ENCODE assay signal across 12 cellular contexts in the genomic region with DNA sequence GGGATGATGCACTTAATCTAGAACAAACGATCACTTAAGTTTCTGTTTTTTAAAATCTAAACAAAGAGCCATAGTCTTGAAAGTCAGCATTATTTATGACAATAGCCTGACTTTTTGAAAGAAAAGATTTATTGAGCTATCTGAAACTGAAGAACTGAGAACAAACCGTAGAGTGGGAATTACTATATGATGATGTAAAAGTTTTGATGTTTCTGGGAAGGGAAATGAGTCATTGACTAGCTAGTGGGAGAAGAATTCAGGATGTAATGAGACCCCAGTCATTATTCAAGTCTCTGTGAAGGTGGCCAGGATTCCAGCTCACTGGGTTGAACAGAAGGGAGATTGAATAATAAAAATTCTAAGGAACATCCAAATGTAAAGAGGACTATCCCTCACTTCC.
DNase-seq lines count a peak whose midpoint lies in the region; ATAC-seq and TF ChIP-seq lines count a peak whose summit lies in the region.
"Had no signal": no experiment of that assay in that cellular context is flagged by ENCODE, and none has a peak within 500 bp of the region (broad histone marks: within the 10 kb centered on the region; RNA-seq: fewer than 3 reads in every experiment).

No MANE protein-coding gene starts in this region.

- no peak overlapping the region for H3K27ac Mint-ChIP-seq in activated T-helper 1 cell treated with anti-CD3 and anti-CD28 coated beads, Interleukin-12 subunit alpha, Interleukin-12 subunit beta, Interleukin-2, Interleukin-4 antibody, amounts not matched to agents 30 ng/mL and 10 ng/mL and 1 ng/mL, durations not matched to agents 14 hours and 24 hours and 36 hours
- H3K27ac Mint-ChIP-seq in activated naive CD8-positive, alpha-beta T cell treated with anti-CD3 and anti-CD28 coated beads for 36 hours = no peak overlapping the region

- intact Hi-C loops in activated T-helper 1 cell treated with anti-CD3 and anti-CD28 coated beads, Interleukin-12 subunit alpha, Interleukin-12 subunit beta, Interleukin-2, Interleukin-4 antibody, amounts not matched to agents 30 ng/mL and 10 ng/mL and 1 ng/mL, durations not matched to agents 14 hours and 24 hours and 36 hours (cut with micrococcal nuclease) = no loop called here

- no peaks in the 10 kb centered on the region for H3K36me3 Mint-ChIP-seq in activated T-helper 1 cell treated with anti-CD3 and anti-CD28 coated beads, Interleukin-12 subunit alpha, Interleukin-12 subunit beta, Interleukin-2, Interleukin-4 antibody, amounts not matched to agents 30 ng/mL and 10 ng/mL and 1 ng/mL, durations not matched to agents 14 hours and 24 hours and 36 hours (ENCODE audit: low read depth)
- H3K36me3 Mint-ChIP-seq in activated naive CD8-positive, alpha-beta T cell treated with anti-CD3 and anti-CD28 coated beads for 36 hours = no peaks in the 10 kb centered on the region
- H3K36me3 Mint-ChIP-seq: brain had no signal

- DNase-seq in HCEC 1CT (peak; percentile 91), fibroblast of pulmonary artery (ENCODE audit: low read depth) (peak; percentile 80), skeletal muscle cell (ENCODE audit: low read depth) (peak; percentile 87), cerebellar cortex (ENCODE audit: low spot score) (no peak), mesenteric fat pad (ENCODE audit: low spot score) (no peak)
- DNase-seq in activated T-helper 1 cell treated with anti-CD3 and anti-CD28 coated beads, Interleukin-12 subunit alpha, Interleukin-12 subunit beta, Interleukin-2, Interleukin-4 antibody, amounts not matched to agents 30 ng/mL and 10 ng/mL and 1 ng/mL, durations not matched to agents 14 hours and 24 hours and 36 hours (ENCODE audit: low spot score) = no peak
- DNase-seq in activated naive CD8-positive, alpha-beta T cell treated with anti-CD3 and anti-CD28 coated beads for 36 hours = no peak
- DNase-seq: DMS79, NCI-H1930 had no signal

- no peaks in the 10 kb centered on the region for H3K4me1 Mint-ChIP-seq in activated T-helper 1 cell treated with anti-CD3 and anti-CD28 coated beads, Interleukin-12 subunit alpha, Interleukin-12 subunit beta, Interleukin-2, Interleukin-4 antibody, amounts not matched to agents 30 ng/mL and 10 ng/mL and 1 ng/mL, durations not matched to agents 14 hours and 24 hours and 36 hours (ENCODE audit: low read depth)
- peaks cover 2% of the 10 kb centered on the region for H3K4me1 Mint-ChIP-seq in activated naive CD8-positive, alpha-beta T cell treated with anti-CD3 and anti-CD28 coated beads for 36 hours

- peak; percentile 91 for ATAC-seq in SK-N-SH treated with all-trans-retinoic acid at 6 μM for 48 hours
- ATAC-seq: gastroesophageal sphincter had no signal

- no peaks in the 10 kb centered on the region for H3K9me3 Mint-ChIP-seq in activated T-helper 1 cell treated with anti-CD3 and anti-CD28 coated beads, Interleukin-12 subunit alpha, Interleukin-12 subunit beta, Interleukin-2, Interleukin-4 antibody, amounts not matched to agents 30 ng/mL and 10 ng/mL and 1 ng/mL, durations not matched to agents 14 hours and 24 hours and 36 hours
- H3K9me3 Mint-ChIP-seq in activated naive CD8-positive, alpha-beta T cell treated with anti-CD3 and anti-CD28 coated beads for 36 hours = no peaks in the 10 kb centered on the region

- no peak overlapping the region for H3K4me3 ChIP-seq in fibroblast of pulmonary artery (replicated peaks; ENCODE audit: low read depth, low read length)
- H3K4me3 ChIP-seq in skeletal muscle cell (ENCODE audit: low read depth, low read length) = no peak overlapping the region
- H3K4me3 ChIP-seq: gastroesophageal sphincter had no signal

- no peak for TF ChIP-seq CTCF in fibroblast of pulmonary artery (IDR thresholded peaks at IDR 0.05; ENCODE audit: low read length, missing control alignments)

- H3K4me3 Mint-ChIP-seq in activated T-helper 1 cell treated with anti-CD3 and anti-CD28 coated beads, Interleukin-12 subunit alpha, Interleukin-12 subunit beta, Interleukin-2, Interleukin-4 antibody, amounts not matched to agents 30 ng/mL and 10 ng/mL and 1 ng/mL, durations not matched to agents 14 hours and 24 hours and 36 hours = no peak overlapping the region
- H3K4me3 Mint-ChIP-seq in activated naive CD8-positive, alpha-beta T cell treated with anti-CD3 and anti-CD28 coated beads for 36 hours = no peak overlapping the region
- H3K4me3 Mint-ChIP-seq: brain had no signal

- peaks cover 4% of the 10 kb centered on the region for H3K27me3 Mint-ChIP-seq in activated T-helper 1 cell treated with anti-CD3 and anti-CD28 coated beads, Interleukin-12 subunit alpha, Interleukin-12 subunit beta, Interleukin-2, Interleukin-4 antibody, amounts not matched to agents 30 ng/mL and 10 ng/mL and 1 ng/mL, durations not matched to agents 14 hours and 24 hours and 36 hours (ENCODE audit: insufficient read depth)
- H3K27me3 Mint-ChIP-seq in activated naive CD8-positive, alpha-beta T cell treated with anti-CD3 and anti-CD28 coated beads for 36 hours = peaks cover 10% of the 10 kb centered on the region

TF ChIP-seq in SK-N-SH treated with all-trans-retinoic acid at 6 μM for 48 hours, 23 proteins besides CTCF, POLR2A, EP300 and RAD21:
- TF ChIP-seq, protein P1, sequence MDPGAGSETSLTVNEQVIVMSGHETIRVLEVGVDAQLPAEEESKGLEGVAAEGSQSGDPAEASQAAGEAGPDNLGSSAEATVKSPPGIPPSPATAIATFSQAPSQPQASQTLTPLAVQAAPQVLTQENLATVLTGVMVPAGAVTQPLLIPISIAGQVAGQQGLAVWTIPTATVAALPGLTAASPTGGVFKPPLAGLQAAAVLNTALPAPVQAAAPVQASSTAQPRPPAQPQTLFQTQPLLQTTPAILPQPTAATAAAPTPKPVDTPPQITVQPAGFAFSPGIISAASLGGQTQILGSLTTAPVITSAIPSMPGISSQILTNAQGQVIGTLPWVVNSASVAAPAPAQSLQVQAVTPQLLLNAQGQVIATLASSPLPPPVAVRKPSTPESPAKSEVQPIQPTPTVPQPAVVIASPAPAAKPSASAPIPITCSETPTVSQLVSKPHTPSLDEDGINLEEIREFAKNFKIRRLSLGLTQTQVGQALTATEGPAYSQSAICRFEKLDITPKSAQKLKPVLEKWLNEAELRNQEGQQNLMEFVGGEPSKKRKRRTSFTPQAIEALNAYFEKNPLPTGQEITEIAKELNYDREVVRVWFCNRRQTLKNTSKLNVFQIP (CRISPR knock-in tag; IDR thresholded peaks at IDR 0.05; ENCODE audit: borderline replicate concordance, low read depth) = no peak; the same call in 1 of the 2 replicates
- TF ChIP-seq ZC3H10 (CRISPR knock-in tag; IDR thresholded peaks at IDR 0.05) (peak; percentile 72; the same call in 1 of the 2 replicates), ARNTL (CRISPR knock-in tag; IDR thresholded peaks at IDR 0.05; ENCODE audit: borderline replicate concordance, low read depth) (no peak), TOX (CRISPR knock-in tag; IDR thresholded peaks at IDR 0.05; ENCODE audit: borderline replicate concordance) (peak; percentile 88), ISL1 (CRISPR knock-in tag; IDR thresholded peaks at IDR 0.05) (peak; percentile 44), BACH2 (CRISPR knock-in tag; IDR thresholded peaks at IDR 0.05; ENCODE audit: borderline replicate concordance) (no peak)
- TF ChIP-seq, protein P2, sequence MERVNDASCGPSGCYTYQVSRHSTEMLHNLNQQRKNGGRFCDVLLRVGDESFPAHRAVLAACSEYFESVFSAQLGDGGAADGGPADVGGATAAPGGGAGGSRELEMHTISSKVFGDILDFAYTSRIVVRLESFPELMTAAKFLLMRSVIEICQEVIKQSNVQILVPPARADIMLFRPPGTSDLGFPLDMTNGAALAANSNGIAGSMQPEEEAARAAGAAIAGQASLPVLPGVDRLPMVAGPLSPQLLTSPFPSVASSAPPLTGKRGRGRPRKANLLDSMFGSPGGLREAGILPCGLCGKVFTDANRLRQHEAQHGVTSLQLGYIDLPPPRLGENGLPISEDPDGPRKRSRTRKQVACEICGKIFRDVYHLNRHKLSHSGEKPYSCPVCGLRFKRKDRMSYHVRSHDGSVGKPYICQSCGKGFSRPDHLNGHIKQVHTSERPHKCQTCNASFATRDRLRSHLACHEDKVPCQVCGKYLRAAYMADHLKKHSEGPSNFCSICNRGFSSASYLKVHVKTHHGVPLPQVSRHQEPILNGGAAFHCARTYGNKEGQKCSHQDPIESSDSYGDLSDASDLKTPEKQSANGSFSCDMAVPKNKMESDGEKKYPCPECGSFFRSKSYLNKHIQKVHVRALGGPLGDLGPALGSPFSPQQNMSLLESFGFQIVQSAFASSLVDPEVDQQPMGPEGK (CRISPR knock-in tag; IDR thresholded peaks at IDR 0.05; ENCODE audit: borderline replicate concordance) = peak; percentile 46; the same call in 1 of the 2 replicates

Comparison
In these comparisons a context has a peak if more than half of its experiments do, and no peak if none do; other contexts are left out.
1. DNase-seq: peak in HCEC 1CT (single experiment), fibroblast of pulmonary artery (single experiment) and skeletal muscle cell (single experiment); none in activated T-helper 1 cell treated with anti-CD3 and anti-CD28 coated beads, Interleukin-12 subunit alpha, Interleukin-12 subunit beta, Interleukin-2, Interleukin-4 antibody, amounts not matched to agents 30 ng/mL and 10 ng/mL and 1 ng/mL, durations not matched to agents 14 hours and 24 hours and 36 hours (single experiment), cerebellar cortex (single experiment), mesenteric fat pad (single experiment) and activated naive CD8-positive, alpha-beta T cell treated with anti-CD3 and anti-CD28 coated beads for 36 hours (single experiment).